20 cellular contexts compared by ENCODE assay signal in genomic region chr6:21187485-21187884, GRCh38.
"Had no signal": no experiment of that assay in that cellular context is flagged by ENCODE, and none has a peak within 500 bp of the region (broad histone marks: within the 10 kb centered on the region; RNA-seq: fewer than 3 reads in every experiment).

No MANE protein-coding gene starts in this region.

- H3K9me3 Mint-ChIP-seq: activated CD4-positive, alpha-beta memory T cell treated with anti-CD3 and anti-CD28 coated beads, Interleukin-2, amount 10 ng/mL, durations not matched to agents 7 days and 5 days; activated naive CD4-positive, alpha-beta T cell treated with anti-CD3 and anti-CD28 coated beads, Interleukin-2, amount 50 U/mL, for 24 hours; central memory CD8-positive, alpha-beta T cell; dendritic cell treated with granulocyte-macrophage colony-stimulating factor and Interleukin-4, amounts not matched to agents 40 ng/mL and 50 ng/mL, for 4 days; naive B cell; stimulated activated memory B cell treated with anti-CD40 and anti-IgM and Interleukin-4, amounts not matched to agents 10 μg/mL and 1 μg/mL and 100 μg/mL, for 72 hours had no signal

- H3K36me3 Mint-ChIP-seq: naive B cell had no signal

- FAIRE-seq: urothelium cell line had no signal

- H3K4me3 Mint-ChIP-seq: activated CD4-positive, alpha-beta memory T cell treated with anti-CD3 and anti-CD28 coated beads, Interleukin-2, amount 10 ng/mL, durations not matched to agents 7 days and 5 days; activated naive CD4-positive, alpha-beta T cell treated with anti-CD3 and anti-CD28 coated beads, Interleukin-2, amount 50 U/mL, for 24 hours; central memory CD8-positive, alpha-beta T cell; dendritic cell treated with granulocyte-macrophage colony-stimulating factor and Interleukin-4, amounts not matched to agents 40 ng/mL and 50 ng/mL, for 4 days; naive B cell; stimulated activated memory B cell treated with anti-CD40 and anti-IgM and Interleukin-4, amounts not matched to agents 10 μg/mL and 1 μg/mL and 100 μg/mL, for 72 hours; T-helper 17 cell had no signal

- H3K4me1 ChIP-seq: thyroid gland had no signal

- H3K27ac ChIP-seq: gastroesophageal sphincter, heart right ventricle, right atrium auricular region, thyroid gland, WERI-Rb-1 had no signal

- H3K27ac Mint-ChIP-seq: activated CD4-positive, alpha-beta memory T cell treated with anti-CD3 and anti-CD28 coated beads, Interleukin-2, amount 10 ng/mL, durations not matched to agents 7 days and 5 days; activated naive CD4-positive, alpha-beta T cell treated with anti-CD3 and anti-CD28 coated beads, Interleukin-2, amount 50 U/mL, for 24 hours; dendritic cell treated with granulocyte-macrophage colony-stimulating factor and Interleukin-4, amounts not matched to agents 40 ng/mL and 50 ng/mL, for 4 days; T-helper 17 cell had no signal

- ATAC-seq: gastroesophageal sphincter; heart right ventricle; stimulated activated memory B cell treated with anti-CD40 and anti-IgM and Interleukin-4, amounts not matched to agents 10 μg/mL and 1 μg/mL and 100 μg/mL, for 72 hours; T-helper 17 cell had no signal

- H3K4me3 ChIP-seq: gastroesophageal sphincter, heart right ventricle, lung, right atrium auricular region, thyroid gland had no signal

- H3K9me3 ChIP-seq: gastroesophageal sphincter, heart right ventricle, right atrium auricular region, thyroid gland had no signal

- H3K27me3 ChIP-seq: gastroesophageal sphincter, heart right ventricle, right atrium auricular region, thyroid gland had no signal

- H3K27me3 Mint-ChIP-seq: activated CD4-positive, alpha-beta memory T cell treated with anti-CD3 and anti-CD28 coated beads, Interleukin-2, amount 10 ng/mL, durations not matched to agents 7 days and 5 days; activated naive CD4-positive, alpha-beta T cell treated with anti-CD3 and anti-CD28 coated beads, Interleukin-2, amount 50 U/mL, for 24 hours; central memory CD8-positive, alpha-beta T cell; dendritic cell treated with granulocyte-macrophage colony-stimulating factor and Interleukin-4, amounts not matched to agents 40 ng/mL and 50 ng/mL, for 4 days; naive B cell; stimulated activated memory B cell treated with anti-CD40 and anti-IgM and Interleukin-4, amounts not matched to agents 10 μg/mL and 1 μg/mL and 100 μg/mL, for 72 hours; T-helper 17 cell had no signal

- DNase-seq: activated CD4-positive, alpha-beta memory T cell treated with anti-CD3 and anti-CD28 coated beads, Interleukin-2, amount 10 ng/mL, durations not matched to agents 7 days and 5 days; activated CD4-positive, alpha-beta T cell treated with anti-CD3 and anti-CD28 coated beads for 4 hours; activated effector memory CD4-positive, alpha-beta T cell treated with anti-CD3 and anti-CD28 coated beads, Interleukin-2, amount 50 U/mL, for 16 hours; activated T-cell treated with anti-CD3 and anti-CD28 coated beads, Interleukin-2, amount 50 U/mL, for 48 hours; effector memory CD4-positive, alpha-beta T cell; heart right ventricle; naive B cell; nucleus accumbens; stimulated activated CD4-positive, alpha-beta T cell treated with anti-CD3 and anti-CD28 coated beads, Interleukin-2, amount 100 ng/mL, for 48 hours; T-helper 17 cell; thyroid gland; WERI-Rb-1 had no signal

- H3K36me3 ChIP-seq: gastroesophageal sphincter, heart right ventricle, right atrium auricular region, thyroid gland had no signal
